28 cellular contexts compared by ENCODE assay signal in genomic region chr6:91822581-91822980, GRCh38.
"Had no signal": no experiment of that assay in that cellular context is flagged by ENCODE, and none has a peak within 500 bp of the region (broad histone marks: within the 10 kb centered on the region; RNA-seq: fewer than 3 reads in every experiment).

No MANE protein-coding gene starts in this region.

- H3K4me3 ChIP-seq: esophagus squamous epithelium, heart right ventricle, left lung, mucosa of descending colon, right atrium auricular region, stomach, thyroid gland, vagina had no signal

- H3K27me3 ChIP-seq: esophagus squamous epithelium, heart right ventricle, left lung, neutrophil, right atrium auricular region, stomach, thyroid gland, vagina had no signal

- H3K36me3 Mint-ChIP-seq: mesothelial cell of epicardium; naive B cell; natural killer cell treated with Interleukin-12 subunit alpha and Interleukin-12 subunit beta and Interleukin-15 and Interleukin-18, amount 100 ng/mL, for 72 hours; stimulated activated effector memory CD8-positive, alpha-beta T cell treated with anti-CD3 and anti-CD28 coated beads, Interleukin-12 subunit alpha, Interleukin-12 subunit beta, amount 100 ng/mL, for 72 hours had no signal

- H3K4me1 Mint-ChIP-seq: mesothelial cell of epicardium; naive B cell; stimulated activated effector memory CD8-positive, alpha-beta T cell treated with anti-CD3 and anti-CD28 coated beads, Interleukin-12 subunit alpha, Interleukin-12 subunit beta, amount 100 ng/mL, for 72 hours had no signal

- H3K4me3 Mint-ChIP-seq: effector memory CD8-positive, alpha-beta T cell; mesothelial cell of epicardium; naive B cell; natural killer cell treated with Interleukin-12 subunit alpha and Interleukin-12 subunit beta and Interleukin-15 and Interleukin-18, amount 100 ng/mL, for 72 hours; neural crest cell; stimulated activated effector memory CD8-positive, alpha-beta T cell treated with anti-CD3 and anti-CD28 coated beads, Interleukin-12 subunit alpha, Interleukin-12 subunit beta, amount 100 ng/mL, for 72 hours had no signal

- ATAC-seq: effector memory CD8-positive, alpha-beta T cell; heart right ventricle; left cardiac atrium; left lung; mucosa of descending colon; natural killer cell treated with Interleukin-12 subunit alpha and Interleukin-12 subunit beta and Interleukin-15 and Interleukin-18, amount 100 ng/mL, for 72 hours; sciatic nerve; stimulated activated effector memory CD8-positive, alpha-beta T cell treated with anti-CD3 and anti-CD28 coated beads, Interleukin-12 subunit alpha, Interleukin-12 subunit beta, amount 100 ng/mL, for 72 hours had no signal

- H3K27ac Mint-ChIP-seq: effector memory CD8-positive, alpha-beta T cell; mesothelial cell of epicardium; naive B cell; natural killer cell treated with Interleukin-12 subunit alpha and Interleukin-12 subunit beta and Interleukin-15 and Interleukin-18, amount 100 ng/mL, for 72 hours; stimulated activated effector memory CD8-positive, alpha-beta T cell treated with anti-CD3 and anti-CD28 coated beads, Interleukin-12 subunit alpha, Interleukin-12 subunit beta, amount 100 ng/mL, for 72 hours had no signal

- H3K4me1 ChIP-seq: esophagus squamous epithelium, heart right ventricle, left lung, parathyroid adenoma, right atrium auricular region, stomach, thyroid gland, vagina had no signal

- H3K9me3 ChIP-seq: esophagus squamous epithelium, heart right ventricle, left lung, mucosa of descending colon, neutrophil, right atrium auricular region, stomach, thyroid gland, vagina had no signal

- H3K9me3 Mint-ChIP-seq: mesothelial cell of epicardium had no signal

- H3K27ac ChIP-seq: esophagus squamous epithelium, heart right ventricle, left lung, neutrophil, parathyroid adenoma, right atrium auricular region, stomach, thyroid gland, vagina had no signal

- H3K27me3 Mint-ChIP-seq: effector memory CD8-positive, alpha-beta T cell; naive B cell; natural killer cell treated with Interleukin-12 subunit alpha and Interleukin-12 subunit beta and Interleukin-15 and Interleukin-18, amount 100 ng/mL, for 72 hours; progenitor cell of endocrine pancreas had no signal

- DNase-seq: cortex of kidney; effector memory CD8-positive, alpha-beta T cell; erythroblast; esophagus squamous epithelium; glutamatergic neuron; heart right ventricle; hippocampal formation; left cardiac atrium; left lung; mesenchymal stem cell; mucosa of descending colon; naive B cell; stimulated activated CD4-positive, alpha-beta T cell treated with anti-CD3 and anti-CD28 coated beads, Interleukin-2, amount 100 ng/mL, for 24 hours; stimulated activated CD4-positive, alpha-beta T cell treated with anti-CD3 and anti-CD28 coated beads, Interleukin-4, amount 100 ng/mL, for 24 hours; stimulated activated naive CD4-positive, alpha-beta T cell treated with Interleukin-2 at 50 U/mL for 16 hours; stomach; thyroid gland; trophoblast cell had no signal

- H3K36me3 ChIP-seq: esophagus squamous epithelium, heart right ventricle, left lung, neutrophil, right atrium auricular region, stomach, thyroid gland, vagina had no signal
